19 cellular contexts compared by ENCODE assay signal in the genomic region with DNA sequence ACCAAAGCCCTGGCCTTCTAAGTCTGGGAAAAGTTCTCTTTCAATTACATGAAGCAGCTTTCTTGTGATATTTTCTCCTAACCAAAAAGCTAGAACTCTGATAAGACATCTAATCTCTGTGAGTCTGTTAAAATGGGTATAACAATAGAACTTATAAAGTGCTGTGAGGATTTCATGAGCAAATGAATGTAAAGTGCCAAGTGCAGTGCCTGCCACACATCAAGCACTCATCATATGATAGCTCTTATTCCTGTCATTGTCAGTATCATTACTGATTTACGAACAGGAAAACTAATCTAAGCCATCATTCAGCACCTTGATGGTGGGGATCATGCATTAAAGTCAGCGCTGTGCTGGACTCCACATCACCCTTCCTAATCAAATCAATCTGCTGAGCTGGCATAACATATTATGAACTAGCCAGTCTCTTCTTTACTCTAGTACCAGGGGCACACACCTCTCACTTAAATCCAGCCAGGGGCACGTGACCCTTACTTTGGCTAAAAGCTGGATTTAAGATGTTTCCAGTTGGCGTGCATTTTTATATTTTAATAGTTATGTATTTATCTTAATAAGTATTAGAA. TPM values are rescaled to one million over a fixed set of nuclear protein-coding genes. Genes with fewer than 3 reads are reported as not detected.
DNase-seq lines count a peak whose midpoint lies in the region; ATAC-seq, FAIRE-seq and TF ChIP-seq lines count a peak whose summit lies in the region.
"Had no signal": no experiment of that assay in that cellular context is flagged by ENCODE, and none has a peak within 500 bp of the region (broad histone marks: within the 10 kb centered on the region; RNA-seq: fewer than 3 reads in every experiment).

No MANE protein-coding gene starts in this region.

- H3K27ac ChIP-seq in HepG2 (ENCODE audit: extremely low read length, insufficient read depth, low read length): no peak overlapping the region
- no peak overlapping the region for H3K27ac ChIP-seq in right lobe of liver
- H3K27ac ChIP-seq in K562 (ENCODE audit: extremely low read depth, low read depth, low read length): no peak overlapping the region

- H3K4me3 ChIP-seq in HepG2 (replicated peaks in 1 of 3; ENCODE audit: insufficient read depth in 1 of 3, low read depth in 2 of 3, low read length in 3 of 3) (no peak overlapping the region), right lobe of liver (no peak overlapping the region), K562 (no peak overlapping the region)
- H3K4me3 ChIP-seq: GM23338 had no signal

- TF ChIP-seq RAD21 in HepG2 (CRISPR knock-in tag; IDR thresholded peaks at IDR 0.05) (no peak), K562 (CRISPR knock-in tag; conservative IDR thresholded peaks at IDR 0.05 in 1 of 2, IDR thresholded peaks at IDR 0.05 in 1 of 2) (no peak)

- no peak for TF ChIP-seq POLR2A in HepG2 (IDR thresholded peaks at IDR 0.05; ENCODE audit: insufficient read depth in 1 of 2, low read depth in 2 of 2, low read length in 2 of 2)
- no peak for TF ChIP-seq POLR2A in right lobe of liver (IDR thresholded peaks at IDR 0.05)
- TF ChIP-seq POLR2A in K562 (conservative IDR thresholded peaks at IDR 0.05): no peak

- no peak for TF ChIP-seq EP300 in HepG2 (IDR thresholded peaks at IDR 0.05; ENCODE audit: low read depth in 2 of 2, low read length in 2 of 2)
- no peak for TF ChIP-seq EP300 in HepG2 (CRISPR knock-in tag; IDR thresholded peaks at IDR 0.05; ENCODE audit: borderline replicate concordance)
- TF ChIP-seq EP300 in K562 (IDR thresholded peaks at IDR 0.05; ENCODE audit: low read length): no peak

- H3K27me3 ChIP-seq in HepG2 (ENCODE audit: control insufficient read depth in 1 of 2, insufficient read depth in 2 of 2, low read length in 2 of 2): 0 out of 5 replicates have a peak, but pooled peaks cover 0 to 2% of the 10 kb centered on the region in 2 experiments
- H3K27me3 ChIP-seq in right lobe of liver: no peaks in the 10 kb centered on the region
- H3K27me3 ChIP-seq in K562 (ENCODE audit: control insufficient read depth in 2 of 2, insufficient read depth in 2 of 2, low read length in 2 of 2): no peaks in the 10 kb centered on the region; a peak in 1 of 5 replicates
- H3K27me3 ChIP-seq: BE2C had no signal

- no peak overlapping the region for H3K9ac ChIP-seq in HepG2 (ENCODE audit: insufficient read depth, low read depth, low read length)
- H3K9ac ChIP-seq in K562 (ENCODE audit: insufficient read depth in 1 of 2, low read depth in 2 of 2, low read length in 2 of 2): no peak overlapping the region

- H4K20me1 ChIP-seq in HepG2 (ENCODE audit: insufficient read depth, low read length) (no peaks in the 10 kb centered on the region), K562 (replicated peaks; ENCODE audit: control insufficient read depth, insufficient read depth, low read length) (no peaks in the 10 kb centered on the region)

- CTCF ChIA-PET in HepG2 (lab: Yijun Ruan, JAX; ENCODE audit: low intra/inter-chr PET ratio, low total read pairs): no interaction called here
- CTCF ChIA-PET in K562 (lab: Yijun Ruan, JAX; ENCODE audit: low intra/inter-chr PET ratio): no interaction called here

- POLR2A ChIA-PET in HepG2 (lab: Yijun Ruan, JAX) (no interaction called here), K562 (lab: Yijun Ruan, JAX) (no interaction called here)

- intact Hi-C loops in HepG2 (cut with micrococcal nuclease; ENCODE audit: unreplicated experiment): no loop called here
- intact Hi-C loops in right lobe of liver (cut with DNase I): no loop called here
- intact Hi-C loops in K562 (cut with micrococcal nuclease): no loop called here

- H3K4me1 ChIP-seq in HepG2 (ENCODE audit: insufficient read depth, low read length) (no peaks in the 10 kb centered on the region), right lobe of liver (no peaks in the 10 kb centered on the region), K562 (replicated peaks in 1 of 2; ENCODE audit: control insufficient read depth in 2 of 2, insufficient read depth in 2 of 2, low read length in 2 of 2) (no peaks in the 10 kb centered on the region)
- H3K4me1 ChIP-seq: BE2C had no signal

- no peaks in the 10 kb centered on the region for H3K9me3 ChIP-seq in HepG2 (ENCODE audit: low read length)
- no peaks in the 10 kb centered on the region for H3K9me3 ChIP-seq in right lobe of liver
- H3K9me3 ChIP-seq in K562 (replicated peaks; ENCODE audit: control insufficient read depth, insufficient read depth, low read depth, low read length): no peaks in the 10 kb centered on the region
- H3K9me3 ChIP-seq: BE2C had no signal

- no peak overlapping the region for H2AFZ ChIP-seq in HepG2 (ENCODE audit: low read length)
- no peak overlapping the region for H2AFZ ChIP-seq in K562 (ENCODE audit: low read depth, low read length)
- H2AFZ ChIP-seq: GM23338 had no signal

- 0% methylated on average over 4 of the region's 4 CpGs for WGBS in HepG2 (ENCODE audit: low lambda C conversion rate)
- 86% methylated on average over 4 of the region's 4 CpGs for WGBS in right lobe of liver (ENCODE audit: insufficient coverage, low coverage, low lambda C conversion rate, missing lambda C conversion rate)
- 0% methylated on average over 4 of the region's 4 CpGs for WGBS in K562 (ENCODE audit: insufficient coverage, low coverage, missing lambda C conversion rate)

- BruUV-seq in HepG2 (replicated peaks; lab: Mats Ljungman, UMichigan) (no TSS peak), K562 (replicated peaks; lab: Mats Ljungman, UMichigan) (no TSS peak)

- no peaks in the 10 kb centered on the region for H3K9me1 ChIP-seq in K562 (ENCODE audit: control insufficient read depth, insufficient read depth, low read length)

- H3K36me3 ChIP-seq in HepG2 (replicated peaks in 1 of 2; ENCODE audit: control insufficient read depth in 1 of 2, insufficient read depth in 2 of 2, low read length in 2 of 2) (no peaks in the 10 kb centered on the region), right lobe of liver (no peaks in the 10 kb centered on the region), K562 (ENCODE audit: control insufficient read depth, insufficient read depth, low read length) (no peaks in the 10 kb centered on the region)
- H3K36me3 ChIP-seq: BE2C had no signal

- ATAC-seq in HepG2: no peak
- ATAC-seq in right lobe of liver: no peak
- no peak for ATAC-seq in K562
- ATAC-seq in HG02642 (IDR thresholded peaks at IDR 0.05; ENCODE audit: poor library complexity, unreplicated experiment): no peak
- ATAC-seq: GM23338, HCT116 had no signal

- TF ChIP-seq CTCF in HepG2 (CRISPR knock-in tag; IDR thresholded peaks at IDR 0.05): no peak
- no peak for TF ChIP-seq CTCF in right lobe of liver (IDR thresholded peaks at IDR 0.05)
- TF ChIP-seq CTCF in K562 (IDR thresholded peaks at IDR 0.05 in 2 of 3, conservative IDR thresholded peaks at IDR 0.05 in 1 of 3; ENCODE audit: insufficient read depth in 2 of 3, low read depth in 1 of 3, low read length in 3 of 3): no peak

- no peaks in the 10 kb centered on the region for H3K79me2 ChIP-seq in HepG2 (ENCODE audit: insufficient read depth, low read length)
- H3K79me2 ChIP-seq in K562 (ENCODE audit: control insufficient read depth, insufficient read depth, low read length): no peaks in the 10 kb centered on the region

- DNase-seq in HepG2 (ENCODE audit: low spot score): no peak
- no peak for DNase-seq in right lobe of liver
- DNase-seq in HTR-8/SVneo (ENCODE audit: insufficient read length, low spot score): no peak
- no peak for DNase-seq in K562 (ENCODE audit: extremely low read depth in 1 of 4, low spot score in 3 of 4)
- DNase-seq in SKM-1 treated with dmso at 0.1 percent for 144 hours (lab: John Stamatoyannopoulos, UW; ENCODE audit: unreplicated experiment): no peak
- no peak for DNase-seq in NCI-H526 (lab: John Stamatoyannopoulos, UW)
- DNase-seq: ACHN; BE2C; C1 segment of cervical spinal cord; CD4-positive, CD25-positive, alpha-beta regulatory T cell; CD8-positive, alpha-beta memory T cell; COR-L47; GDM1; H7; HFFc6; KBM-7 had no signal

- FAIRE-seq in HepG2 (lab: Jason Lieb, UNC) (no peak), HTR-8/SVneo (lab: Jason Lieb, UNC) (peak; percentile 38), K562 (lab: Jason Lieb, UNC) (no peak)

- H3K4me2 ChIP-seq in HepG2 (ENCODE audit: low read depth, low read length): no peak overlapping the region
- no peak overlapping the region for H3K4me2 ChIP-seq in K562 (ENCODE audit: insufficient read depth, low read length)
- H3K4me2 ChIP-seq: GM23338 had no signal

- in situ Hi-C loops in HepG2 (cut with HindIII; ENCODE audit: extremely low pct_ligation_motif_present, low pct_unique_long_range_greater_than_20kb) (no loop called here), K562 (cut with MboI) (no loop called here)

RNA-seq across cellular contexts. Expression of a gene that starts 37.3 kb away (rescaled TPM):
- total RNA-seq in HepG2 (2016; rRNA removed; fragmentation: Illumina TruSeq; extraction: Trizol) (59.5 and 73.6 TPM in 2 replicates), right lobe of liver (10 to 100 TPM; 21.6 to 28.1 (median 23.7) TPM), K562 (2014; rRNA removed) (13.7 and 15.3 TPM in 2 replicates), K562 (2014; rRNA removed; fragmentation: Illumina TruSeq; extraction: Trizol) (33.7 and 41.5 TPM in 2 replicates), K562 (2015; rRNA removed; fragmentation: Illumina TruSeq; extraction: Trizol) (28.2 and 29.3 TPM in 2 replicates), K562 (2021) (26.7 and 27.4 TPM in 2 replicates)
- total RNA-seq in HepG2 (2016; cell fraction: cytosol; rRNA removed; fragmentation: Illumina TruSeq; extraction: Trizol; ENCODE audit: low read depth): 9.3 TPM in 2 replicates
- 62.8 and 73.7 TPM in 2 replicates for total RNA-seq in HepG2 (2016; cell fraction: insoluble cytoplasmic fraction; rRNA removed; fragmentation: Illumina TruSeq; extraction: Trizol)
- 21.6 and 27.8 TPM in 2 replicates for total RNA-seq in HepG2 (2016; cell fraction: membrane; rRNA removed; fragmentation: Illumina TruSeq; extraction: Trizol)
- total RNA-seq in HepG2 (2016; cell fraction: nucleus; rRNA removed; fragmentation: Illumina TruSeq; extraction: Trizol): 48.7 and 55.1 TPM in 2 replicates
- polyA plus RNA-seq in HepG2 (2011; rRNA removed) (47.9 and 61.4 TPM in 2 replicates), K562 (2011; rRNA removed) (52.7 and 52.9 TPM in 2 replicates), K562 (2014; fragmentation: Illumina TruSeq; extraction: Trizol) (34.4 and 44.8 TPM in 2 replicates), K562 (2014; fragmentation: Nextera tagmentation; extraction: Ambion mirVana) (10 to 100 TPM; 34.4 to 44.0 TPM), K562 (2014; rRNA removed) (12.1 and 19.0 TPM in 2 replicates)
- 44.7 and 74.0 TPM in 2 replicates for polyA plus RNA-seq in HepG2 (2011; cell fraction: cytosol; rRNA removed)
- polyA plus RNA-seq in HepG2 (2011; cell fraction: nucleus; rRNA removed): 17.3 and 17.6 TPM in 2 replicates
- polyA plus RNA-seq in HepG2 (2012): 46.2 and 51.8 TPM in 2 replicates
- 7.7 and 8.4 TPM in 2 replicates for polyA plus RNA-seq in HepG2 (2016; cell fraction: cytosol; fragmentation: Illumina TruSeq; extraction: Trizol; ENCODE audit: low read depth)
- polyA plus RNA-seq in HepG2 (2016; cell fraction: insoluble cytoplasmic fraction; fragmentation: Illumina TruSeq; extraction: Trizol; ENCODE audit: low read depth): 49.2 and 50.7 TPM in 2 replicates
- 12.0 and 16.1 TPM in 2 replicates for polyA plus RNA-seq in HepG2 (2016; cell fraction: membrane; fragmentation: Illumina TruSeq; extraction: Trizol; ENCODE audit: low read depth)
- 57.1 and 60.6 TPM in 2 replicates for polyA plus RNA-seq in HepG2 (2016; cell fraction: nucleus; fragmentation: Illumina TruSeq; extraction: Trizol; ENCODE audit: insufficient read depth, low read depth)
- polyA minus RNA-seq in HepG2 (2011; rRNA and poly(A)+ RNA removed; ENCODE audit: low replicate concordance): 46.8 and 62.6 TPM in 2 replicates
- 40.8 and 45.6 TPM in 2 replicates for polyA minus RNA-seq in HepG2 (2011; cell fraction: cytosol; rRNA and poly(A)+ RNA removed)
- 42.1 and 44.6 TPM in 2 replicates for polyA minus RNA-seq in HepG2 (2011; cell fraction: nucleus; rRNA and poly(A)+ RNA removed)
- total RNA-seq in K562 (2011; cell fraction: chromatin; rRNA removed; ENCODE audit: low replicate concordance): 33.4 and 42.5 TPM in 2 replicates
- total RNA-seq in K562 (2011; cell fraction: nucleolus; rRNA removed): 19.5 and 23.9 TPM in 2 replicates
- 33.1 and 36.5 TPM in 2 replicates for total RNA-seq in K562 (2011; cell fraction: nucleoplasm; rRNA removed)
- polyA plus RNA-seq in K562 (2011; cell fraction: cytosol; rRNA removed): 46.0 and 67.4 TPM in 2 replicates
- polyA plus RNA-seq in K562 (2011; cell fraction: nucleus; rRNA removed): 8.1 and 11.7 TPM in 2 replicates
- polyA plus RNA-seq in K562 (2012): 28.8 TPM in 2 replicates
- polyA minus RNA-seq in K562 (2011; rRNA and poly(A)+ RNA removed): 60.5 and 83.2 TPM in 2 replicates
- 22.1 and 25.0 TPM in 2 replicates for polyA minus RNA-seq in K562 (2011; cell fraction: cytosol; rRNA and poly(A)+ RNA removed)
- polyA minus RNA-seq in K562 (2011; cell fraction: nucleus; rRNA and poly(A)+ RNA removed): 12.9 and 24.4 TPM in 2 replicates

RNA-seq across cellular contexts. Expression of a gene that starts 37.5 kb away (rescaled TPM):
- total RNA-seq in HepG2 (2016; rRNA removed; fragmentation: Illumina TruSeq; extraction: Trizol) (0.02 and 0.06 TPM in 2 replicates), right lobe of liver (under 1 TPM in 3 of 6 experiments, not detected in 3; under 0.01 to 0.02 (median 0.02) TPM), K562 (2014; rRNA removed) (0.12 TPM in 1 of 2 replicates, not detected in the other), K562 (2014; rRNA removed; fragmentation: Illumina TruSeq; extraction: Trizol) (0.04 and 0.10 TPM in 2 replicates), K562 (2015; rRNA removed; fragmentation: Illumina TruSeq; extraction: Trizol) (not detected in 2 replicates), K562 (2021) (not detected in 2 replicates)
- total RNA-seq in HepG2 (2016; cell fraction: cytosol; rRNA removed; fragmentation: Illumina TruSeq; extraction: Trizol; ENCODE audit: low read depth): not detected in 2 replicates
- total RNA-seq in HepG2 (2016; cell fraction: insoluble cytoplasmic fraction; rRNA removed; fragmentation: Illumina TruSeq; extraction: Trizol): 0.02 and 0.06 TPM in 2 replicates
- total RNA-seq in HepG2 (2016; cell fraction: membrane; rRNA removed; fragmentation: Illumina TruSeq; extraction: Trizol): 0.03 TPM in 1 of 2 replicates, not detected in the other
- 0.06 TPM in 1 of 2 replicates, not detected in the other for total RNA-seq in HepG2 (2016; cell fraction: nucleus; rRNA removed; fragmentation: Illumina TruSeq; extraction: Trizol)
- polyA plus RNA-seq in HepG2 (2011; rRNA removed) (0.07 and 0.09 TPM in 2 replicates), K562 (2011; rRNA removed) (0.03 TPM in 1 of 2 replicates, not detected in the other), K562 (2014; fragmentation: Illumina TruSeq; extraction: Trizol) (not detected in 2 replicates), K562 (2014; fragmentation: Nextera tagmentation; extraction: Ambion mirVana) (not detected), K562 (2014; rRNA removed) (not detected in 2 replicates)
- polyA plus RNA-seq in HepG2 (2011; cell fraction: cytosol; rRNA removed): 0.03 and 0.05 TPM in 2 replicates
- polyA plus RNA-seq in HepG2 (2011; cell fraction: nucleus; rRNA removed): 0.03 and 0.09 TPM in 2 replicates
- 0.09 and 0.11 TPM in 2 replicates for polyA plus RNA-seq in HepG2 (2012)
- polyA plus RNA-seq in HepG2 (2016; cell fraction: cytosol; fragmentation: Illumina TruSeq; extraction: Trizol; ENCODE audit: low read depth): not detected in 2 replicates
- not detected in 2 replicates for polyA plus RNA-seq in HepG2 (2016; cell fraction: insoluble cytoplasmic fraction; fragmentation: Illumina TruSeq; extraction: Trizol; ENCODE audit: low read depth)
- not detected in 2 replicates for polyA plus RNA-seq in HepG2 (2016; cell fraction: membrane; fragmentation: Illumina TruSeq; extraction: Trizol; ENCODE audit: low read depth)
- polyA plus RNA-seq in HepG2 (2016; cell fraction: nucleus; fragmentation: Illumina TruSeq; extraction: Trizol; ENCODE audit: insufficient read depth, low read depth): not detected in 2 replicates
- 0.16 and 0.64 TPM in 2 replicates for polyA minus RNA-seq in HepG2 (2011; rRNA and poly(A)+ RNA removed; ENCODE audit: low replicate concordance)
- polyA minus RNA-seq in HepG2 (2011; cell fraction: cytosol; rRNA and poly(A)+ RNA removed): under 0.01 and 0.26 TPM in 2 replicates
- 0.90 and 0.99 TPM in 2 replicates for polyA minus RNA-seq in HepG2 (2011; cell fraction: nucleus; rRNA and poly(A)+ RNA removed)
- not detected in 2 replicates for total RNA-seq in K562 (2011; cell fraction: chromatin; rRNA removed; ENCODE audit: low replicate concordance)
- total RNA-seq in K562 (2011; cell fraction: nucleolus; rRNA removed): 0.26 TPM in 1 of 2 replicates, not detected in the other
- total RNA-seq in K562 (2011; cell fraction: nucleoplasm; rRNA removed): not detected in 2 replicates
- under 0.01 TPM in 1 of 2 replicates, not detected in the other for polyA plus RNA-seq in K562 (2011; cell fraction: cytosol; rRNA removed)
- polyA plus RNA-seq in K562 (2011; cell fraction: nucleus; rRNA removed): 0.03 TPM in 1 of 2 replicates, not detected in the other
- polyA plus RNA-seq in K562 (2012): 0.03 and 0.06 TPM in 2 replicates
- 0.14 and 0.18 TPM in 2 replicates for polyA minus RNA-seq in K562 (2011; rRNA and poly(A)+ RNA removed)
- not detected in 2 replicates for polyA minus RNA-seq in K562 (2011; cell fraction: cytosol; rRNA and poly(A)+ RNA removed)
- polyA minus RNA-seq in K562 (2011; cell fraction: nucleus; rRNA and poly(A)+ RNA removed): 0.11 TPM in 1 of 2 replicates, not detected in the other
- total RNA-seq: CD4-positive, CD25-positive, alpha-beta regulatory T cell; H7 had no signal
